In genomic region chr5:57171818-57172465, GRCh38 we compare ENCODE assay signal across 8 cellular contexts. TPM values are rescaled to one million over a fixed set of nuclear protein-coding genes. Genes with fewer than 3 reads are reported as not detected.
DNase-seq lines count a peak whose midpoint lies in the region; ATAC-seq and TF ChIP-seq lines count a peak whose summit lies in the region.

No MANE protein-coding gene starts in this region.

- no peaks in the 10 kb centered on the region for H3K9me2 ChIP-seq in PC-3 (replicated peaks; ENCODE audit: low read length)

- H3K27me3 ChIP-seq in Caco-2 (replicated peaks; ENCODE audit: control insufficient read depth, insufficient read depth, low read length): no peaks in the 10 kb centered on the region
- no peaks in the 10 kb centered on the region for H3K27me3 ChIP-seq in PC-3 (ENCODE audit: low read length)

- no peaks in the 10 kb centered on the region for H3K9me3 Mint-ChIP-seq in Caco-2 (ENCODE audit: unreplicated experiment)
- H3K9me3 Mint-ChIP-seq in chondrocyte (ENCODE audit: low read depth): no peaks in the 10 kb centered on the region
- H3K9me3 Mint-ChIP-seq in natural killer cell treated with Interleukin-12 subunit alpha and Interleukin-12 subunit beta and Interleukin-15 and Interleukin-18, amount 100 ng/mL, for 72 hours: no peaks in the 10 kb centered on the region

- H3K4me3 ChIP-seq in Caco-2 (ENCODE audit: low read depth, low read length) (peak overlapping the region; percentile 98), PC-3 (ENCODE audit: low read length) (peak overlapping the region; percentile 98)

- H3K4me1 ChIP-seq in Caco-2 (0 out of 2 replicates have a peak, but pooled peaks cover 5% of the 10 kb centered on the region), PC-3 (ENCODE audit: insufficient read depth, low read length) (no peaks in the 10 kb centered on the region)

- peaks cover 30% of the 10 kb centered on the region for H3K79me2 ChIP-seq in PC-3 (ENCODE audit: low read length)

- no peaks in the 10 kb centered on the region for H3K4me1 Mint-ChIP-seq in Caco-2 (ENCODE audit: low read depth, unreplicated experiment)
- peaks cover 27% of the 10 kb centered on the region for H3K4me1 Mint-ChIP-seq in chondrocyte (ENCODE audit: low read depth)
- peaks cover 28% of the 10 kb centered on the region in 2 donors for H3K4me1 Mint-ChIP-seq in natural killer cell treated with Interleukin-12 subunit alpha and Interleukin-12 subunit beta and Interleukin-15 and Interleukin-18, amount 100 ng/mL, for 72 hours (ENCODE audit: low read depth in 2 of 2)

- TF ChIP-seq CTCF in Caco-2 (IDR thresholded peaks at IDR 0.05; ENCODE audit: insufficient read depth in 1 of 2, low read depth in 1 of 2, low read length in 1 of 2, severe bottlenecking in 1 of 2, unreplicated experiment in 1 of 2): no peak
- no peak for TF ChIP-seq CTCF in PC-3 (conservative IDR thresholded peaks at IDR 0.05; ENCODE audit: low read depth, low read length)
- TF ChIP-seq CTCF in chondrocyte (IDR thresholded peaks at IDR 0.05): no peak

- H3K4me3 Mint-ChIP-seq in Caco-2 (ENCODE audit: unreplicated experiment): peak overlapping the region; percentile 97
- H3K4me3 Mint-ChIP-seq in chondrocyte (ENCODE audit: unreplicated experiment): peak overlapping the region; percentile 95
- peak overlapping the region; percentile 98 for H3K4me3 Mint-ChIP-seq in natural killer cell treated with Interleukin-12 subunit alpha and Interleukin-12 subunit beta and Interleukin-15 and Interleukin-18, amount 100 ng/mL, for 72 hours

- H2AFZ ChIP-seq in PC-3 (ENCODE audit: low read length): peak overlapping the region; percentile 48

- DNase-seq in Caco-2: peak; percentile 41 to 45
- DNase-seq in PC-3: peak; percentile 46
- DNase-seq in chondrocyte (ENCODE audit: low spot score): no peak
- DNase-seq in natural killer cell treated with Interleukin-12 subunit alpha and Interleukin-12 subunit beta and Interleukin-15 and Interleukin-18, amount 100 ng/mL, for 72 hours (ENCODE audit: low spot score): no peak
- DNase-seq in NCI-H1436 treated with DMSO at 0.1 percent for 48 hours (lab: John Stamatoyannopoulos, UW): no peak
- no peak for DNase-seq in NK-92 treated with Interleukin-12 subunit alpha and Interleukin-12 subunit beta, amount 100 ng/mL, for 24 hours (lab: John Stamatoyannopoulos, UW)

- CTCF ChIA-PET in Caco-2 (lab: Charles Lee) (interaction anchor here (0.7 kb wide), 1 partner anchor 93 kb away, joined by 4 read pairs; no protein-coding TSS in a partner anchor), PC-3 (lab: Charles Lee) (no interaction called here)

- H3K36me3 Mint-ChIP-seq in Caco-2 (ENCODE audit: insufficient read depth, unreplicated experiment) (peaks cover 32% of the 10 kb centered on the region), chondrocyte (ENCODE audit: low read depth) (peaks cover under 1% of the 10 kb centered on the region)
- H3K36me3 Mint-ChIP-seq in natural killer cell treated with Interleukin-12 subunit alpha and Interleukin-12 subunit beta and Interleukin-15 and Interleukin-18, amount 100 ng/mL, for 72 hours: peaks cover 10% of the 10 kb centered on the region

- H3K36me3 ChIP-seq in Caco-2 (ENCODE audit: control insufficient read depth, insufficient read depth, low read length): no peaks in the 10 kb centered on the region
- H3K36me3 ChIP-seq in PC-3 (ENCODE audit: low read depth, low read length): peaks cover 12% of the 10 kb centered on the region

- peak overlapping the region; percentile 98 for H3K27ac ChIP-seq in PC-3 (ENCODE audit: low read length)

- ATAC-seq in PC-3: no peak
- ATAC-seq in natural killer cell treated with Interleukin-12 subunit alpha and Interleukin-12 subunit beta and Interleukin-15 and Interleukin-18, amount 100 ng/mL, for 72 hours: no peak
- ATAC-seq in HG03095 (IDR thresholded peaks at IDR 0.05; ENCODE audit: unreplicated experiment): no peak
- ATAC-seq in GM19395 (IDR thresholded peaks at IDR 0.05; ENCODE audit: unreplicated experiment): no peak

- peaks cover 16% of the 10 kb centered on the region for H4K20me1 ChIP-seq in PC-3 (ENCODE audit: low read length)

- H3K27ac Mint-ChIP-seq in Caco-2 (ENCODE audit: unreplicated experiment): peak overlapping the region; percentile 99
- H3K27ac Mint-ChIP-seq in chondrocyte (ENCODE audit: unreplicated experiment): peak overlapping the region; percentile 96
- peak overlapping the region; percentile 97 to 99 for H3K27ac Mint-ChIP-seq in natural killer cell treated with Interleukin-12 subunit alpha and Interleukin-12 subunit beta and Interleukin-15 and Interleukin-18, amount 100 ng/mL, for 72 hours

- H3K9me3 ChIP-seq in Caco-2 (no peaks in the 10 kb centered on the region), PC-3 (ENCODE audit: low read length) (no peaks in the 10 kb centered on the region)

- intact Hi-C loops in Caco-2 (cut with micrococcal nuclease; ENCODE audit: unreplicated experiment) (loop anchor here (2.0 kb wide), 2 partner anchors 49 to 219 kb away; partner anchors contain the start of gene MIER3), PC-3 (cut with micrococcal nuclease) (loop anchor here (2.0 to 10.0 kb wide), 3 partner anchors 45 to 263 kb away; partner anchors contain the start of gene SETD9)

- BruUV-seq in Caco-2 (replicated peaks; lab: Mats Ljungman, UMichigan): no TSS peak
- no TSS peak for BruUV-seq in PC-3 (replicated peaks; lab: Mats Ljungman, UMichigan)

- H3K4me2 ChIP-seq in PC-3 (ENCODE audit: low read length): peak overlapping the region; percentile 90

- H3K27me3 Mint-ChIP-seq in Caco-2 (ENCODE audit: insufficient read depth, unreplicated experiment) (no peaks in the 10 kb centered on the region), chondrocyte (ENCODE audit: low read depth) (no peaks in the 10 kb centered on the region)
- H3K27me3 Mint-ChIP-seq in natural killer cell treated with Interleukin-12 subunit alpha and Interleukin-12 subunit beta and Interleukin-15 and Interleukin-18, amount 100 ng/mL, for 72 hours: no peaks in the 10 kb centered on the region

- no peaks in the 10 kb centered on the region for H3F3A ChIP-seq in PC-3 (ENCODE audit: low read length, unreplicated experiment)

- POLR2A ChIA-PET in Caco-2 (lab: Charles Lee): no interaction called here
- POLR2A ChIA-PET in PC-3 (lab: Charles Lee; ENCODE audit: unreplicated experiment): no interaction called here

- peak overlapping the region; percentile 85 for H3K9ac ChIP-seq in PC-3 (ENCODE audit: low read length)

RNA-seq across cellular contexts. Expression of gene GPBP1, which starts 1.9 kb away (rescaled TPM):
- total RNA-seq in Caco-2 (2022) (100 and 117 TPM in 2 replicates), PC-3 (2014; rRNA removed) (29.5 and 31.8 TPM in 2 replicates), chondrocyte (40.7 to 49.3 TPM (median 45.6 TPM) in 3 replicates)
- 10 to 100 TPM; 88.3 to 91.1 TPM for total RNA-seq in natural killer cell treated with Interleukin-12 subunit alpha and Interleukin-12 subunit beta and Interleukin-15 and Interleukin-18, amount 100 ng/mL, for 72 hours

Comparison
In these comparisons a context has a peak if more than half of its experiments do, and no peak if none do; other contexts are left out.
1. DNase-seq: peak in Caco-2 (2 of 2) and PC-3 (single experiment); none in chondrocyte (single experiment), natural killer cell treated with Interleukin-12 subunit alpha and Interleukin-12 subunit beta and Interleukin-15 and Interleukin-18, amount 100 ng/mL, for 72 hours (single experiment), NCI-H1436 treated with DMSO at 0.1 percent for 48 hours (single experiment) and NK-92 treated with Interleukin-12 subunit alpha and Interleukin-12 subunit beta, amount 100 ng/mL, for 24 hours (single experiment).
2. Peak in every context shown above with its lines, with median percentiles within 50 percentile points of each other: H3K27ac Mint-ChIP-seq and H3K4me3 Mint-ChIP-seq.